In genomic region chr7:151225948-151226510, GRCh38 we compare ENCODE assay signal across 9 cellular contexts. TPM values are rescaled to one million over a fixed set of nuclear protein-coding genes. Genes with fewer than 3 reads are reported as not detected.
DNase-seq lines count a peak whose midpoint lies in the region; TF ChIP-seq lines count a peak whose summit lies in the region.
"Had no signal": no experiment of that assay in that cellular context is flagged by ENCODE, and none has a peak within 500 bp of the region (broad histone marks: within the 10 kb centered on the region; RNA-seq: fewer than 3 reads in every experiment).

No MANE protein-coding gene starts in this region.

- H3K9me3 ChIP-seq in liver (ENCODE audit: control insufficient read depth in 4 of 4, low read length in 3 of 4): no peaks in the 10 kb centered on the region
- no peaks in the 10 kb centered on the region for H3K9me3 ChIP-seq in tibial nerve

- DNase-seq in activated naive CD4-positive, alpha-beta T cell treated with anti-CD3 and anti-CD28 coated beads for 36 hours: no peak
- DNase-seq in activated naive CD4-positive, alpha-beta T cell treated with Interleukin-2 at 50 U/mL for 16 hours: no peak
- no peak for DNase-seq in activated naive CD8-positive, alpha-beta T cell treated with anti-CD3 and anti-CD28 coated beads for 36 hours
- DNase-seq in tibial nerve (ENCODE audit: low spot score in 2 of 2): no peak
- no peak for DNase-seq in GM20000 (ENCODE audit: low spot score)
- DNase-seq in NCI-H1105 treated with DMSO at 0.1 percent for 48 hours (lab: John Stamatoyannopoulos, UW): no peak
- DNase-seq in NCI-H69 (lab: John Stamatoyannopoulos, UW): no peak
- DNase-seq: NCI-H524 treated with DMSO at 0.1 percent for 48 hours had no signal

- H3K4me3 ChIP-seq in liver (ENCODE audit: low read depth in 1 of 3, low read length in 3 of 3) (peak overlapping the region; percentile 81 to 95 (median 90)), tibial nerve (peak overlapping the region; percentile 43 to 95 (median 84))

- H3K36me3 ChIP-seq in liver (ENCODE audit: control insufficient read depth in 4 of 4, insufficient read depth in 3 of 4, low read depth in 1 of 4, low read length in 3 of 4): peaks cover 9 to 33% (median 21%) of the 10 kb centered on the region in 4 donors
- H3K36me3 ChIP-seq in tibial nerve: peaks cover 2 to 40% (median 4%) of the 10 kb centered on the region in 3 donors

- H3K27me3 ChIP-seq in liver (ENCODE audit: control insufficient read depth in 4 of 4, insufficient read depth in 4 of 4, low read length in 3 of 4) (no peaks in the 10 kb centered on the region), tibial nerve (no peaks in the 10 kb centered on the region)

- TF ChIP-seq EP300 in tibial nerve (IDR thresholded peaks at IDR 0.05): no peak

- H3K4me1 Mint-ChIP-seq in activated naive CD4-positive, alpha-beta T cell treated with anti-CD3 and anti-CD28 coated beads for 36 hours (ENCODE audit: low read depth): peaks cover 32% of the 10 kb centered on the region
- H3K4me1 Mint-ChIP-seq in activated naive CD8-positive, alpha-beta T cell treated with anti-CD3 and anti-CD28 coated beads for 36 hours: peaks cover 33% of the 10 kb centered on the region

- TF ChIP-seq POLR2A in tibial nerve (IDR thresholded peaks at IDR 0.05): no peak

- intact Hi-C loops in activated naive CD4-positive, alpha-beta T cell treated with anti-CD3 and anti-CD28 coated beads for 36 hours (cut with micrococcal nuclease): loop anchor here (2.0 kb wide), 3 partner anchors 51 to 407 kb away; partner anchors contain the start of gene ABCB8

- no peaks in the 10 kb centered on the region for H3K27me3 Mint-ChIP-seq in activated naive CD4-positive, alpha-beta T cell treated with anti-CD3 and anti-CD28 coated beads for 36 hours (ENCODE audit: low read depth)
- no peaks in the 10 kb centered on the region for H3K27me3 Mint-ChIP-seq in activated naive CD8-positive, alpha-beta T cell treated with anti-CD3 and anti-CD28 coated beads for 36 hours

- H3K9ac ChIP-seq in liver (ENCODE audit: low read depth in 1 of 2, low read length in 2 of 2): peak overlapping the region in 1 of 2 donors; percentile 62

- 56% methylated on average over 8 of the region's 8 CpGs for WGBS in liver
- WGBS in tibial nerve, 2 donors: 48 to 63% methylated on average over 8 of the region's 8 CpGs

- H3K9me3 Mint-ChIP-seq in activated naive CD4-positive, alpha-beta T cell treated with anti-CD3 and anti-CD28 coated beads for 36 hours: no peaks in the 10 kb centered on the region
- no peaks in the 10 kb centered on the region for H3K9me3 Mint-ChIP-seq in activated naive CD8-positive, alpha-beta T cell treated with anti-CD3 and anti-CD28 coated beads for 36 hours

- H3K27ac ChIP-seq in liver (ENCODE audit: low read depth in 1 of 2, low read length in 2 of 2) (no peak overlapping the region), tibial nerve (no peak overlapping the region)

- H3K4me1 ChIP-seq in liver (ENCODE audit: control insufficient read depth in 4 of 4, insufficient read depth in 4 of 4, low read length in 3 of 4) (peaks cover 0 to 27% (median 17%) of the 10 kb centered on the region in 4 donors), tibial nerve (peaks cover 0 to 26% (median 13%) of the 10 kb centered on the region in 4 donors)

- no peak for TF ChIP-seq RAD21 in liver (IDR thresholded peaks at IDR 0.05)

- no peak for TF ChIP-seq CTCF in liver (IDR thresholded peaks at IDR 0.05; ENCODE audit: low read depth, low read length, missing input control)
- TF ChIP-seq CTCF in tibial nerve (IDR thresholded peaks at IDR 0.05): no peak
- TF ChIP-seq CTCF in GM20000 (IDR thresholded peaks at IDR 0.05; ENCODE audit: extremely low read depth, missing control alignments): no peak

- H3K36me3 Mint-ChIP-seq in activated naive CD4-positive, alpha-beta T cell treated with anti-CD3 and anti-CD28 coated beads for 36 hours (ENCODE audit: low read depth): peaks cover 34% of the 10 kb centered on the region
- H3K36me3 Mint-ChIP-seq in activated naive CD8-positive, alpha-beta T cell treated with anti-CD3 and anti-CD28 coated beads for 36 hours: peaks cover 35% of the 10 kb centered on the region

- peak overlapping the region; percentile 99 for H3K4me3 Mint-ChIP-seq in activated naive CD4-positive, alpha-beta T cell treated with anti-CD3 and anti-CD28 coated beads for 36 hours
- peak overlapping the region; percentile 100 for H3K4me3 Mint-ChIP-seq in activated naive CD8-positive, alpha-beta T cell treated with anti-CD3 and anti-CD28 coated beads for 36 hours

- CTCF ChIA-PET in activated naive CD4-positive, alpha-beta T cell treated with anti-CD3 and anti-CD28 coated beads for 36 hours (lab: Charles Lee): interaction anchor here (0.8 to 12.4 kb wide), 4 partner anchors 19 to 102 kb away, joined by 3 to 97 read pairs (median 3); no protein-coding TSS in a partner anchor

- no peak overlapping the region for H3K27ac Mint-ChIP-seq in activated naive CD4-positive, alpha-beta T cell treated with anti-CD3 and anti-CD28 coated beads for 36 hours
- H3K27ac Mint-ChIP-seq in activated naive CD8-positive, alpha-beta T cell treated with anti-CD3 and anti-CD28 coated beads for 36 hours: peak overlapping the region; percentile 99

TF ChIP-seq in liver, 16 proteins besides CTCF, POLR2A, EP300 and RAD21 (continues in another document):
- TF ChIP-seq JUND (IDR thresholded peaks at IDR 0.05) (no peak), TAF1 (conservative IDR thresholded peaks at IDR 0.05) (no peak), HNF4A (conservative IDR thresholded peaks at IDR 0.05) (no peak), FOXA1 (IDR thresholded peaks at IDR 0.05) (no peak), GABPA (IDR thresholded peaks at IDR 0.05 in 1 of 2, conservative IDR thresholded peaks at IDR 0.05 in 1 of 2) (no peak), RXRA (IDR thresholded peaks at IDR 0.05) (no peak), FOXA2 (IDR thresholded peaks at IDR 0.05) (no peak), NR2F2 (IDR thresholded peaks at IDR 0.05) (no peak), EGR1 (IDR thresholded peaks at IDR 0.05; ENCODE audit: low read depth in 2 of 2) (no peak), SP1 (IDR thresholded peaks at IDR 0.05) (no peak)
- TF ChIP-seq, protein P1, sequence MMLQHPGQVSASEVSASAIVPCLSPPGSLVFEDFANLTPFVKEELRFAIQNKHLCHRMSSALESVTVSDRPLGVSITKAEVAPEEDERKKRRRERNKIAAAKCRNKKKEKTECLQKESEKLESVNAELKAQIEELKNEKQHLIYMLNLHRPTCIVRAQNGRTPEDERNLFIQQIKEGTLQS (IDR thresholded peaks at IDR 0.05): no peak
- TF ChIP-seq, protein P2, sequence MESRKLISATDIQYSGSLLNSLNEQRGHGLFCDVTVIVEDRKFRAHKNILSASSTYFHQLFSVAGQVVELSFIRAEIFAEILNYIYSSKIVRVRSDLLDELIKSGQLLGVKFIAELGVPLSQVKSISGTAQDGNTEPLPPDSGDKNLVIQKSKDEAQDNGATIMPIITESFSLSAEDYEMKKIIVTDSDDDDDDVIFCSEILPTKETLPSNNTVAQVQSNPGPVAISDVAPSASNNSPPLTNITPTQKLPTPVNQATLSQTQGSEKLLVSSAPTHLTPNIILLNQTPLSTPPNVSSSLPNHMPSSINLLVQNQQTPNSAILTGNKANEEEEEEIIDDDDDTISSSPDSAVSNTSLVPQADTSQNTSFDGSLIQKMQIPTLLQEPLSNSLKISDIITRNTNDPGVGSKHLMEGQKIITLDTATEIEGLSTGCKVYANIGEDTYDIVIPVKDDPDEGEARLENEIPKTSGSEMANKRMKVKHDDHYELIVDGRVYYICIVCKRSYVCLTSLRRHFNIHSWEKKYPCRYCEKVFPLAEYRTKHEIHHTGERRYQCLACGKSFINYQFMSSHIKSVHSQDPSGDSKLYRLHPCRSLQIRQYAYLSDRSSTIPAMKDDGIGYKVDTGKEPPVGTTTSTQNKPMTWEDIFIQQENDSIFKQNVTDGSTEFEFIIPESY (IDR thresholded peaks at IDR 0.05): no peak

RNA-seq across cellular contexts. Expression of gene ABCF2, which starts 1.0 kb away (rescaled TPM):
- total RNA-seq in activated naive CD4-positive, alpha-beta T cell treated with anti-CD3 and anti-CD28 coated beads for 36 hours: 10 to 100 TPM; 33.9 to 35.5 TPM
- total RNA-seq in activated naive CD8-positive, alpha-beta T cell treated with anti-CD3 and anti-CD28 coated beads for 36 hours: 10 to 100 TPM; 85.2 to 87.5 TPM
- total RNA-seq in liver: 10 to 100 TPM; 11.2 to 15.6 TPM
- polyA plus RNA-seq in liver: 1 to 10 TPM; 6.3 to 9.9 TPM
- total RNA-seq in tibial nerve: 10 to 100 TPM; 34.3 to 72.9 (median 34.9) TPM

RNA-seq across cellular contexts. Expression of gene CHPF2, which starts 6.3 kb away (rescaled TPM):
- 10 to 100 TPM; 21.0 TPM for total RNA-seq in activated naive CD4-positive, alpha-beta T cell treated with anti-CD3 and anti-CD28 coated beads for 36 hours
- total RNA-seq in activated naive CD8-positive, alpha-beta T cell treated with anti-CD3 and anti-CD28 coated beads for 36 hours: 10 to 100 TPM; 24.5 to 25.1 TPM
- total RNA-seq in liver: 10 to 100 TPM; 16.7 to 19.7 TPM
- 10 to 100 TPM in 1 of 2 donors, 1 to 10 TPM in 1; 4.1 to 19.5 TPM for polyA plus RNA-seq in liver
- 10 to 100 TPM; 34.5 to 58.5 (median 40.2) TPM for total RNA-seq in tibial nerve

RNA-seq across cellular contexts. Expression of gene H2BK1, which starts 15.7 kb away (rescaled TPM):
- total RNA-seq in activated naive CD4-positive, alpha-beta T cell treated with anti-CD3 and anti-CD28 coated beads for 36 hours: not detected
- not detected for total RNA-seq in activated naive CD8-positive, alpha-beta T cell treated with anti-CD3 and anti-CD28 coated beads for 36 hours
- total RNA-seq in liver (not detected), tibial nerve (not detected)
- polyA plus RNA-seq in liver: not detected

RNA-seq across cellular contexts. Expression of gene SMARCD3, which starts 22.5 kb away (rescaled TPM):
- total RNA-seq in activated naive CD4-positive, alpha-beta T cell treated with anti-CD3 and anti-CD28 coated beads for 36 hours: 1 to 10 TPM; 4.5 to 5.8 TPM
- total RNA-seq in activated naive CD8-positive, alpha-beta T cell treated with anti-CD3 and anti-CD28 coated beads for 36 hours: 1 to 10 TPM; 4.1 to 4.3 TPM
- 1 to 10 TPM; 2.1 to 5.6 TPM for total RNA-seq in liver
- polyA plus RNA-seq in liver: 1 to 10 TPM; 1.8 to 2.2 TPM
- total RNA-seq in tibial nerve: 10 to 100 TPM; 55.5 to 97.2 (median 77.3) TPM

RNA-seq across cellular contexts. Expression of gene ASB10, which starts 39.0 kb away (rescaled TPM):
- not detected for total RNA-seq in activated naive CD4-positive, alpha-beta T cell treated with anti-CD3 and anti-CD28 coated beads for 36 hours
- total RNA-seq in activated naive CD8-positive, alpha-beta T cell treated with anti-CD3 and anti-CD28 coated beads for 36 hours: not detected
- not detected for total RNA-seq in liver
- not detected for polyA plus RNA-seq in liver
- not detected for total RNA-seq in tibial nerve
